In the genomic region with DNA sequence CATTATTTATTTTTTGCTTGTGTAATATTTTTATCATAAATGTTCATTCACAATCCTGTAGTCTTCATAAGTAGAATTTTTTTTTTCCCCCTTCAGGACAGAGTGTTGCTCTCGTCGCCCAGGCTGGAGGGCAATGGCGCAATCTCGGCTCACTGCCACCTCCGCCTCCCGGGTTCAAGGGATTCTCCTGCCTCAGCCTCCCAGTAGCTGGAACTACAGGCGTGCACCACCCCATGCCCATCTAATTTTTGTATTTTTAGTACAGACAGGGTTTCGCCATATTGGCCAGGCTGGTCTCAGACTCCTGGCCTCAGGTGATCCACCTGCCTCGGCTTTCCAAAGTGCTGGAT, we compare ENCODE assay signal across 7 cellular contexts. TPM values are rescaled to one million over a fixed set of nuclear protein-coding genes. Genes with fewer than 3 reads are reported as not detected.
DNase-seq lines count a peak whose midpoint lies in the region; ATAC-seq and TF ChIP-seq lines count a peak whose summit lies in the region.
"Not testable (repeated sequence)": the region's sequence is repeated elsewhere in the genome, so short reads cannot be mapped to it uniquely, and the experiment has no call there.

No MANE protein-coding gene starts in this region.

- intact Hi-C loops in PC-3 (cut with micrococcal nuclease); lower lobe of right lung (cut with DNase I): not testable (repeated sequence)

- not testable (repeated sequence) for H3K4me3 ChIP-seq in PC-3 (ENCODE audit: low read length); lower lobe of right lung; skin epidermis

- H3K4me1 ChIP-seq in PC-3 (ENCODE audit: insufficient read depth, low read length): peaks cover 14% of the 10 kb centered on the region
- peaks cover 14% of the 10 kb centered on the region for H3K4me1 ChIP-seq in foreskin keratinocyte
- H3K4me1 ChIP-seq in lower lobe of right lung: not testable (repeated sequence)

- not testable (repeated sequence) for H3K36me3 ChIP-seq in PC-3 (ENCODE audit: low read depth, low read length); lower lobe of right lung

- not testable (repeated sequence) for H3K27me3 ChIP-seq in PC-3 (ENCODE audit: low read length); foreskin keratinocyte; lower lobe of right lung (ENCODE audit: low read depth)

- peak overlapping the region; percentile 34; the same call in 1 of the 2 replicates for H3K4me2 ChIP-seq in PC-3 (ENCODE audit: low read length)

- DNase-seq in PC-3; activated CD8-positive, alpha-beta memory T cell treated with anti-CD3 and anti-CD28 coated beads, Interleukin-2, amount 10 ng/mL, durations not matched to agents 7 days and 5 days; central memory CD8-positive, alpha-beta T cell (ENCODE audit: low spot score in 2 of 2); foreskin keratinocyte; type B pancreatic cell (ENCODE audit: extremely low spot score, unreplicated experiment): not testable (repeated sequence)
- DNase-seq in lower lobe of right lung: peak; percentile 52

- H3F3A ChIP-seq in PC-3 (ENCODE audit: low read length, unreplicated experiment): not testable (repeated sequence)

- TF ChIP-seq CTCF in PC-3 (conservative IDR thresholded peaks at IDR 0.05; ENCODE audit: low read depth, low read length); foreskin keratinocyte (conservative IDR thresholded peaks at IDR 0.05); lower lobe of right lung (IDR thresholded peaks at IDR 0.05); type B pancreatic cell (conservative IDR thresholded peaks at IDR 0.05): not testable (repeated sequence)

- H3K27ac Mint-ChIP-seq in activated CD8-positive, alpha-beta memory T cell treated with anti-CD3 and anti-CD28 coated beads, Interleukin-2, amount 10 ng/mL, durations not matched to agents 7 days and 5 days: peak overlapping the region; percentile 24
- peak overlapping the region; percentile 25 for H3K27ac Mint-ChIP-seq in central memory CD8-positive, alpha-beta T cell (ENCODE audit: low read depth)
- peak overlapping the region; percentile 89 for H3K27ac Mint-ChIP-seq in type B pancreatic cell

- not testable (repeated sequence) for H3K27me3 Mint-ChIP-seq in activated CD8-positive, alpha-beta memory T cell treated with anti-CD3 and anti-CD28 coated beads, Interleukin-2, amount 10 ng/mL, durations not matched to agents 7 days and 5 days; central memory CD8-positive, alpha-beta T cell; type B pancreatic cell

- H3K9ac ChIP-seq in PC-3 (ENCODE audit: low read length): not testable (repeated sequence)

- not testable (repeated sequence) for H4K20me1 ChIP-seq in PC-3 (ENCODE audit: low read length)

- H3K9me3 ChIP-seq in PC-3 (ENCODE audit: low read length); lower lobe of right lung: not testable (repeated sequence)

- BruUV-seq in PC-3 (replicated peaks; lab: Mats Ljungman, UMichigan): not testable (repeated sequence)

- H2AFZ ChIP-seq in PC-3 (ENCODE audit: low read length): not testable (repeated sequence)

- POLR2A ChIA-PET in PC-3 (lab: Charles Lee; ENCODE audit: unreplicated experiment): not testable (repeated sequence)

- not testable (repeated sequence) for H3K36me3 Mint-ChIP-seq in activated CD8-positive, alpha-beta memory T cell treated with anti-CD3 and anti-CD28 coated beads, Interleukin-2, amount 10 ng/mL, durations not matched to agents 7 days and 5 days; central memory CD8-positive, alpha-beta T cell (ENCODE audit: insufficient read depth); type B pancreatic cell

- H3K27ac ChIP-seq in PC-3 (ENCODE audit: low read length): not testable (repeated sequence)
- H3K27ac ChIP-seq in foreskin keratinocyte: peak overlapping the region; percentile 52
- H3K27ac ChIP-seq in lower lobe of right lung: peak overlapping the region; percentile 81
- H3K27ac ChIP-seq in skin epidermis: peak overlapping the region in 12 of 21 experiments; percentile 1 to 82 (median 64)

- H3K79me2 ChIP-seq in PC-3 (ENCODE audit: low read length): not testable (repeated sequence)

- CTCF ChIA-PET in PC-3 (lab: Charles Lee): not testable (repeated sequence)
- CTCF ChIA-PET in activated CD8-positive, alpha-beta memory T cell treated with anti-CD3 and anti-CD28 coated beads, Interleukin-2, amount 10 ng/mL, durations not matched to agents 7 days and 5 days (lab: Charles Lee): interaction anchor here (0.7 kb wide), 1 partner anchor 10 kb away, joined by 3 read pairs; no protein-coding TSS in a partner anchor

- not testable (repeated sequence) for H3K4me3 Mint-ChIP-seq in activated CD8-positive, alpha-beta memory T cell treated with anti-CD3 and anti-CD28 coated beads, Interleukin-2, amount 10 ng/mL, durations not matched to agents 7 days and 5 days; central memory CD8-positive, alpha-beta T cell
- peak overlapping the region; percentile 29 for H3K4me3 Mint-ChIP-seq in type B pancreatic cell

- not testable (repeated sequence) for H3K9me3 Mint-ChIP-seq in activated CD8-positive, alpha-beta memory T cell treated with anti-CD3 and anti-CD28 coated beads, Interleukin-2, amount 10 ng/mL, durations not matched to agents 7 days and 5 days (ENCODE audit: low read depth); central memory CD8-positive, alpha-beta T cell; type B pancreatic cell

- H3K4me1 Mint-ChIP-seq in activated CD8-positive, alpha-beta memory T cell treated with anti-CD3 and anti-CD28 coated beads, Interleukin-2, amount 10 ng/mL, durations not matched to agents 7 days and 5 days; central memory CD8-positive, alpha-beta T cell: not testable (repeated sequence)
- peaks cover 11% of the 10 kb centered on the region for H3K4me1 Mint-ChIP-seq in type B pancreatic cell (ENCODE audit: unreplicated experiment)

- H3K9me2 ChIP-seq in PC-3 (replicated peaks; ENCODE audit: low read length): not testable (repeated sequence)

- not testable (repeated sequence) for ATAC-seq in PC-3; activated CD8-positive, alpha-beta memory T cell treated with anti-CD3 and anti-CD28 coated beads, Interleukin-2, amount 10 ng/mL, durations not matched to agents 7 days and 5 days; central memory CD8-positive, alpha-beta T cell (replicated peaks; ENCODE audit: extremely low read depth, poor library complexity, severe bottlenecking); foreskin keratinocyte
- peak in 1 of 2 donors; percentile 73 for ATAC-seq in lower lobe of right lung

RNA-seq across cellular contexts. Expression of a gene that starts 54.7 kb away (rescaled TPM):
- 272 and 287 TPM in 2 replicates for total RNA-seq in PC-3 (2014; rRNA removed)
- 100 to 1,000 TPM; 409 to 782 TPM for total RNA-seq in activated CD8-positive, alpha-beta memory T cell treated with anti-CD3 and anti-CD28 coated beads, Interleukin-2, amount 10 ng/mL, durations not matched to agents 7 days and 5 days
- 44.6 and 52.3 TPM in 2 replicates for total RNA-seq in foreskin keratinocyte
- polyA plus RNA-seq in foreskin keratinocyte: 12.8 and 13.4 TPM in 2 replicates
- 478 TPM for total RNA-seq in lower lobe of right lung
- total RNA-seq in type B pancreatic cell (ENCODE audit: low replicate concordance): 140 and 247 TPM in 2 replicates

Comparison
In these comparisons a context has a peak if more than half of its experiments do, and no peak if none do; other contexts are left out.
1. H3K27ac Mint-ChIP-seq: peak in every context shown above with its lines; median percentile 89 in type B pancreatic cell; 25 in central memory CD8-positive, alpha-beta T cell; 24 in activated CD8-positive, alpha-beta memory T cell treated with anti-CD3 and anti-CD28 coated beads, Interleukin-2, amount 10 ng/mL, durations not matched to agents 7 days and 5 days.